Comparison of ENCODE assay signal across 14 cellular contexts in genomic region chr12:98419101-98419794, GRCh38.
DNase-seq lines count a peak whose midpoint lies in the region; ATAC-seq and TF ChIP-seq lines count a peak whose summit lies in the region.
"Had no signal": no experiment of that assay in that cellular context is flagged by ENCODE, and none has a peak within 500 bp of the region (broad histone marks: within the 10 kb centered on the region; RNA-seq: fewer than 3 reads in every experiment).

No MANE protein-coding gene starts in this region.

- no peaks in the 10 kb centered on the region for H3K36me3 Mint-ChIP-seq in neural progenitor cell
- H3K36me3 Mint-ChIP-seq: activated naive CD8-positive, alpha-beta T cell had no signal

- in situ Hi-C loops in HAP-1 (cut with MboI; ENCODE audit: low sequenced_read_pairs): no loop called here

- no peak overlapping the region for H2AFZ ChIP-seq in neural progenitor cell (replicated peaks)

- H3K9me3 Mint-ChIP-seq in neural progenitor cell: peaks cover 4% of the 10 kb centered on the region

- H3K36me3 ChIP-seq in heart left ventricle: no peaks in the 10 kb centered on the region
- H3K36me3 ChIP-seq in heart right ventricle: no peaks in the 10 kb centered on the region
- no peaks in the 10 kb centered on the region for H3K36me3 ChIP-seq in neural progenitor cell
- no peaks in the 10 kb centered on the region for H3K36me3 ChIP-seq in aorta (ENCODE audit: control insufficient read depth in 1 of 2, insufficient read depth in 2 of 2, low read length in 1 of 2)
- H3K36me3 ChIP-seq in HAP-1 (replicated peaks): no peaks in the 10 kb centered on the region

- H3K4me3 Mint-ChIP-seq in neural progenitor cell: no peak overlapping the region
- H3K4me3 Mint-ChIP-seq: activated naive CD8-positive, alpha-beta T cell had no signal

- H3F3A ChIP-seq in neural progenitor cell (ENCODE audit: low read depth): peaks cover 13% of the 10 kb centered on the region

- WGBS in heart left ventricle, 4 donors: 70 to 79% (median 77%) methylated on average over 8 of the region's 8 CpGs
- 77% methylated on average over 8 of the region's 8 CpGs for WGBS in heart right ventricle, 2 donors
- WGBS in aorta, 2 donors: 42 to 55% methylated on average over 8 of the region's 8 CpGs

- no peaks in the 10 kb centered on the region for H3K27me3 ChIP-seq in heart left ventricle
- H3K27me3 ChIP-seq in heart right ventricle: no peaks in the 10 kb centered on the region
- no peaks in the 10 kb centered on the region for H3K27me3 ChIP-seq in neural progenitor cell
- no peaks in the 10 kb centered on the region for H3K27me3 ChIP-seq in aorta (ENCODE audit: control insufficient read depth in 1 of 2, insufficient read depth in 2 of 2, low read length in 1 of 2)
- no peaks in the 10 kb centered on the region for H3K27me3 ChIP-seq in HAP-1 (ENCODE audit: low read depth)

- CTCF ChIA-PET in GM10248 (lab: Yijun Ruan, JAX): interaction anchor here (0.7 kb wide), 1 partner anchor 72 kb away, joined by 3 read pairs; no protein-coding TSS in a partner anchor

- H3K4me2 ChIP-seq in neural progenitor cell: no peak overlapping the region

- no peaks in the 10 kb centered on the region for H3K79me2 ChIP-seq in neural progenitor cell (ENCODE audit: low read depth)

- TF ChIP-seq POLR2A in heart left ventricle (IDR thresholded peaks at IDR 0.05): no peak

- H3K9ac ChIP-seq in neural progenitor cell: no peak overlapping the region

- peaks cover 31% of the 10 kb centered on the region for H3K4me1 Mint-ChIP-seq in neural progenitor cell

- H3K4me1 ChIP-seq in heart left ventricle (peaks cover 0 to 30% (median 16%) of the 10 kb centered on the region in 12 donors), heart right ventricle (peaks cover 0 to 32% (median 23%) of the 10 kb centered on the region in 9 donors), neural progenitor cell (peaks cover 24% of the 10 kb centered on the region), aorta (ENCODE audit: control insufficient read depth in 1 of 2, insufficient read depth in 2 of 2, low read length in 2 of 2) (no peaks in the 10 kb centered on the region), HAP-1 (peaks cover 9% of the 10 kb centered on the region)

- no peak for DNase-seq in heart left ventricle
- no peak for DNase-seq in heart right ventricle
- DNase-seq in epithelial cell of prostate (ENCODE audit: low read depth, low spot score): no peak
- no peak for DNase-seq in neural progenitor cell (ENCODE audit: low spot score)
- no peak for DNase-seq in aorta
- DNase-seq in GM10248 (ENCODE audit: extremely low spot score): no peak
- no peak for DNase-seq in HAP-1 (ENCODE audit: low spot score in 2 of 2)
- DNase-seq: cortex of kidney, NCI-H146, SHP77 treated with DMSO at 0.1 percent for 48 hours had no signal

- no peak for ATAC-seq in heart left ventricle
- ATAC-seq in heart right ventricle: no peak
- no peak for ATAC-seq in aorta (ENCODE audit: low FRiP score)
- ATAC-seq in HG02642 (IDR thresholded peaks at IDR 0.05; ENCODE audit: poor library complexity, unreplicated experiment): no peak

- H3K27ac ChIP-seq in heart left ventricle (peak overlapping the region in 8 of 12 donors; percentile 3 to 65 (median 24)), heart right ventricle (peak overlapping the region in 4 of 10 donors; percentile 50 to 72 (median 60)), epithelial cell of prostate (peak overlapping the region; percentile 70), neural progenitor cell (no peak overlapping the region), aorta (ENCODE audit: low read depth in 1 of 2, low read length in 2 of 2) (peak overlapping the region; percentile 30 to 59)
- H3K27ac ChIP-seq: 22Rv1 had no signal

- H3K27ac Mint-ChIP-seq in neural progenitor cell: peak overlapping the region; percentile 5
- H3K27ac Mint-ChIP-seq: activated naive CD8-positive, alpha-beta T cell had no signal

- H3K9me3 ChIP-seq in heart left ventricle (no peaks in the 10 kb centered on the region), heart right ventricle (no peaks in the 10 kb centered on the region), neural progenitor cell (ENCODE audit: low read depth) (no peaks in the 10 kb centered on the region), aorta (ENCODE audit: control insufficient read depth, low read length) (no peaks in the 10 kb centered on the region), HAP-1 (no peaks in the 10 kb centered on the region)

- intact Hi-C loops in heart left ventricle (cut with DNase I): no loop called here
- intact Hi-C loops in heart right ventricle (cut with DNase I): loop anchor here in 2 of 10 donors (5.0 to 10.0 kb wide), 2 partner anchors 226 to 233 kb away; partner anchors contain the start of genes APAF1 (in 1 of the 2) and IKBIP (in 1 of the 2)
- intact Hi-C loops in aorta (cut with DNase I): loop anchor here (5.0 to 10.0 kb wide), 3 partner anchors 83 to 226 kb away; partner anchors contain the start of genes APAF1 (in 1 of the 2), IKBIP (in 1 of the 2) and SLC25A3 (in 1 of the 2)

- H4K20me1 ChIP-seq in neural progenitor cell (ENCODE audit: low read depth): no peaks in the 10 kb centered on the region

- POLR2A ChIA-PET in GM10248 (lab: Yijun Ruan, JAX): no interaction called here

- no peak for TF ChIP-seq CTCF in heart left ventricle (IDR thresholded peaks at IDR 0.05)
- no peak for TF ChIP-seq CTCF in heart right ventricle (IDR thresholded peaks at IDR 0.05)
- TF ChIP-seq CTCF in neural progenitor cell (IDR thresholded peaks at IDR 0.05): no peak
- no peak for TF ChIP-seq CTCF in GM10248 (IDR thresholded peaks at IDR 0.05; ENCODE audit: control extremely low read depth, extremely low read depth, low read depth, missing control alignments)

- no peak overlapping the region for H3K4me3 ChIP-seq in heart left ventricle
- H3K4me3 ChIP-seq in heart right ventricle: no peak overlapping the region
- no peak overlapping the region for H3K4me3 ChIP-seq in neural progenitor cell
- H3K4me3 ChIP-seq in aorta (ENCODE audit: low read length in 2 of 2): no peak overlapping the region
- H3K4me3 ChIP-seq in HAP-1: no peak overlapping the region
- H3K4me3 ChIP-seq: GM12878 had no signal

- H3K27me3 Mint-ChIP-seq in neural progenitor cell (ENCODE audit: insufficient read depth, low read depth): peaks cover 4% of the 10 kb centered on the region

Comparison
In these comparisons a context has a peak if more than half of its experiments do, and no peak if none do; other contexts are left out.
1. intact Hi-C loops: an anchor here in aorta (5.0 to 10.0 kb wide); none called in heart left ventricle.